ENCODE assay signal across 8 cellular contexts in the genomic region with DNA sequence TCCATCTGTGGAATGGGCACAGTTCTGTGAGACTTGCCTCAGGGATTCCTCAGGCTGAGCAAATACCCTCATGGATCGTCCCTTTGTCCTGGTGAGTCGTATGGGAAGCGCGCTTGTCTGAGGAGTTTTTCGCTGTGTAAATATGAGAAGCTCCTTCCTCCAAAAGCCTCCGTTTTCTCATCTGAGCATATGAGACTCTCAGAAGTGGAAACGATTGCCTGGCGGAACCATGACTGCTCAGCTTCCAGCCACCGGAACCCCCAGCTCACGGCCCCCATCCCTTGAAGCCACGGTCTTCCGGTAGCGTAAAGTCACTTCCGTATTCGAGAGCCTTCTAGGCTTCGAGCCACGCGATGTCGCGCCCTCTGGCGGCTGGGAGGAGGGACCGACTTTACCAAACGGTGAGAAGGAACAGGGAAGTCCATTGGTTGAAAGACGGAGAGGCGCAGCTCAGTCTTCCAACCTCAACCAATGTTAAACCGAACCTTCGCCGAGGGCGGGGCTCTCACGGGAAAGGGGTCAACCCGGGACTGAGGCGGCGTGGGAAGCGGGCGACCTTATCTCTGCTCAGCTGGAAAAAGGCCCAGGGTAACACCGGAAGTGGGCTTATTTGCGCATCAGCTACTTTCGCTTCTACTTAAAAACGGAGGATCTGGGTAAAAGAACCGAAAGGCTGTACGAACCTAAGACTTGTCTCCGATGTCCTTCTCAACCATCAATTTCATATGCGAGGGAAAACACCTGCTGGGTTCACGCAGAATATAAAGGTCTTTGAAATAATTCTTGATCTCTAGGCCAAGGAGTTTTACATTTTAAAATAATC. TPM values are rescaled to one million over a fixed set of nuclear protein-coding genes. Genes with fewer than 3 reads are reported as not detected.
DNase-seq lines count a peak whose midpoint lies in the region; TF ChIP-seq lines count a peak whose summit lies in the region.

No MANE protein-coding gene starts in this region.

- no peaks in the 10 kb centered on the region for H3K9me3 Mint-ChIP-seq in HFFc6
- no peaks in the 10 kb centered on the region for H3K9me3 Mint-ChIP-seq in activated naive CD4-positive, alpha-beta T cell treated with anti-CD3 and anti-CD28 coated beads, Interleukin-2, amount 50 U/mL, for 24 hours

- H3K27ac ChIP-seq in temporal lobe (ENCODE audit: low read depth, low read length) = peak overlapping the region; percentile 91

- peak overlapping the region; percentile 96 for H3K4me3 Mint-ChIP-seq in HFFc6
- H3K4me3 Mint-ChIP-seq in activated naive CD4-positive, alpha-beta T cell treated with anti-CD3 and anti-CD28 coated beads, Interleukin-2, amount 50 U/mL, for 24 hours = peak overlapping the region; percentile 96

- peak overlapping the region; percentile 97 for H3K27ac Mint-ChIP-seq in HFFc6
- H3K27ac Mint-ChIP-seq in activated naive CD4-positive, alpha-beta T cell treated with anti-CD3 and anti-CD28 coated beads, Interleukin-2, amount 50 U/mL, for 24 hours = peak overlapping the region; percentile 98

- DNase-seq in GM10248 (ENCODE audit: extremely low spot score) = peak; percentile 94
- peak; percentile 97 for DNase-seq in HFFc6
- peak; percentile 100 for DNase-seq in NAMALWA (ENCODE audit: low spot score)
- DNase-seq in SK-N-DZ (ENCODE audit: low spot score) = peak; percentile 99
- peak; percentile 98 for DNase-seq in globus pallidus (ENCODE audit: low spot score)
- peak; percentile 83 to 99 (median 96) for DNase-seq in nucleus accumbens (lab: John Stamatoyannopoulos, UW)

- H3K4me1 Mint-ChIP-seq in HFFc6 (ENCODE audit: low read depth) = peaks cover 28% of the 10 kb centered on the region
- H3K4me1 Mint-ChIP-seq in activated naive CD4-positive, alpha-beta T cell treated with anti-CD3 and anti-CD28 coated beads, Interleukin-2, amount 50 U/mL, for 24 hours = peaks cover 39% of the 10 kb centered on the region

- CTCF ChIA-PET in GM10248 (lab: Yijun Ruan, JAX) = interaction anchor here (0.6 to 4.5 kb wide), 23 partner anchors 10 to 775 kb away, joined by 3 to 44 read pairs (median 4); partner anchors contain the start of genes AZIN2 and TRIM62

- peaks cover 1% of the 10 kb centered on the region; the same call in 1 of the 2 replicates for H3K27me3 Mint-ChIP-seq in HFFc6 (ENCODE audit: insufficient read depth)
- no peaks in the 10 kb centered on the region for H3K27me3 Mint-ChIP-seq in activated naive CD4-positive, alpha-beta T cell treated with anti-CD3 and anti-CD28 coated beads, Interleukin-2, amount 50 U/mL, for 24 hours

- peak; percentile 97 for TF ChIP-seq CTCF in GM10248 (IDR thresholded peaks at IDR 0.05; ENCODE audit: control extremely low read depth, extremely low read depth, low read depth, missing control alignments)
- TF ChIP-seq CTCF in HFFc6 (IDR thresholded peaks at IDR 0.05) = peak; percentile 94

- peaks cover 19% of the 10 kb centered on the region for H3K36me3 Mint-ChIP-seq in HFFc6 (ENCODE audit: low read depth)
- H3K36me3 Mint-ChIP-seq in activated naive CD4-positive, alpha-beta T cell treated with anti-CD3 and anti-CD28 coated beads, Interleukin-2, amount 50 U/mL, for 24 hours = peaks cover 4% of the 10 kb centered on the region

- POLR2A ChIA-PET in GM10248 (lab: Yijun Ruan, JAX) = interaction anchor here (0.6 to 1.0 kb wide), 5 partner anchors 9 to 606 kb away, joined by 3 to 4 read pairs (median 3); no protein-coding TSS in a partner anchor

RNA-seq across cellular contexts. Expression of gene AZIN2, which starts 46.3 kb away (rescaled TPM):
- total RNA-seq in HFFc6 (2021; fragmentation: NEBNext Ultra II Directional; extraction: Animal tissue kit (Norgen Biotek cat#: 25700)) = 1 to 10 TPM; 2.4 to 3.7 (median 3.1) TPM
- polyA plus RNA-seq in SK-N-DZ (2014; cell fraction: cytosol; rRNA removed) = 0.99 TPM in 1 of 2 replicates, not detected in the other
- polyA plus RNA-seq in SK-N-DZ (2014; cell fraction: nucleus; rRNA removed) = 0.64 and 3.8 TPM in 2 replicates
- total RNA-seq in temporal lobe = 17.7 TPM

RNA-seq across cellular contexts. Expression of gene TRIM62, which starts 54.6 kb away (rescaled TPM):
- total RNA-seq in HFFc6 (2021; fragmentation: NEBNext Ultra II Directional; extraction: Animal tissue kit (Norgen Biotek cat#: 25700)) = 1 to 10 TPM; 6.2 to 7.9 (median 7.1) TPM
- polyA plus RNA-seq in SK-N-DZ (2014; cell fraction: cytosol; rRNA removed) = 2.8 and 3.5 TPM in 2 replicates
- polyA plus RNA-seq in SK-N-DZ (2014; cell fraction: nucleus; rRNA removed) = 1.1 and 1.8 TPM in 2 replicates
- 6.1 TPM for total RNA-seq in temporal lobe

Comparison
In these comparisons a context has a peak if more than half of its experiments do, and no peak if none do; other contexts are left out.
1. Peak in every context shown above with its lines: DNase-seq and H3K27ac ChIP-seq.